16 cellular contexts compared by ENCODE assay signal in genomic region chr22:49322231-49322630, GRCh38.
"Had no signal": no experiment of that assay in that cellular context is flagged by ENCODE, and none has a peak within 500 bp of the region (broad histone marks: within the 10 kb centered on the region; RNA-seq: fewer than 3 reads in every experiment).

No MANE protein-coding gene starts in this region.

- H3K4me3 ChIP-seq: colonic mucosa, esophagus squamous epithelium, mucosa of descending colon, SJSA1 had no signal

- H3K9me3 ChIP-seq: colonic mucosa, mucosa of descending colon had no signal

- H3K36me3 Mint-ChIP-seq: activated naive CD8-positive, alpha-beta T cell treated with anti-CD3 and anti-CD28 coated beads, Interleukin-2, amount 10 ng/mL, durations not matched to agents 7 days and 5 days; brain had no signal

- DNase-seq: activated CD4-positive, alpha-beta T cell treated with anti-CD3 and anti-CD28 coated beads, Interleukin-2, amount 50 U/mL, for 1 hour; activated naive CD8-positive, alpha-beta T cell treated with anti-CD3 and anti-CD28 coated beads, Interleukin-2, amount 10 ng/mL, durations not matched to agents 7 days and 5 days; activated T-cell treated with anti-CD3 and anti-CD28 coated beads, Interleukin-2, amount 50 U/mL, for 72 hours; central memory CD4-positive, alpha-beta T cell; colonic mucosa; esophagus squamous epithelium; mucosa of descending colon; right cardiac atrium; small intestine; stimulated activated CD4-positive, alpha-beta T cell treated with anti-CD3 and anti-CD28 coated beads, Interleukin-4, amount 100 ng/mL, for 4 hours; stimulated activated naive CD4-positive, alpha-beta T cell treated with Interleukin-2 at 50 U/mL for 16 hours; trophoblast cell had no signal

- H3K36me3 ChIP-seq: colonic mucosa, esophagus squamous epithelium, SJSA1 had no signal

- H3K4me1 ChIP-seq: colonic mucosa, esophagus squamous epithelium, SJSA1 had no signal

- H3K27ac Mint-ChIP-seq: activated naive CD8-positive, alpha-beta T cell treated with anti-CD3 and anti-CD28 coated beads, Interleukin-2, amount 10 ng/mL, durations not matched to agents 7 days and 5 days; activated T-cell treated with anti-CD3 and anti-CD28 coated beads, Interleukin-2, amount 50 U/mL, for 72 hours; T-helper 2 cell treated with Interferon-gamma antibody and Interleukin-4, amounts not matched to agents 5 μg/mL and 100 μg/mL, for 36 hours had no signal

- ATAC-seq: activated T-cell treated with anti-CD3 and anti-CD28 coated beads, Interleukin-2, amount 50 U/mL, for 72 hours; mucosa of descending colon; naive thymus-derived CD8-positive, alpha-beta T cell; right cardiac atrium had no signal

- H3K4me3 Mint-ChIP-seq: activated naive CD8-positive, alpha-beta T cell treated with anti-CD3 and anti-CD28 coated beads, Interleukin-2, amount 10 ng/mL, durations not matched to agents 7 days and 5 days; activated T-cell treated with anti-CD3 and anti-CD28 coated beads, Interleukin-2, amount 50 U/mL, for 72 hours; naive thymus-derived CD8-positive, alpha-beta T cell; T-helper 2 cell treated with Interferon-gamma antibody and Interleukin-4, amounts not matched to agents 5 μg/mL and 100 μg/mL, for 36 hours had no signal

- H3K4me1 Mint-ChIP-seq: activated naive CD8-positive, alpha-beta T cell treated with anti-CD3 and anti-CD28 coated beads, Interleukin-2, amount 10 ng/mL, durations not matched to agents 7 days and 5 days; brain had no signal

- H3K9me3 Mint-ChIP-seq: activated naive CD8-positive, alpha-beta T cell treated with anti-CD3 and anti-CD28 coated beads, Interleukin-2, amount 10 ng/mL, durations not matched to agents 7 days and 5 days; T-helper 2 cell treated with Interferon-gamma antibody and Interleukin-4, amounts not matched to agents 5 μg/mL and 100 μg/mL, for 36 hours had no signal

- H3K27ac ChIP-seq: colonic mucosa, esophagus squamous epithelium, SJSA1 had no signal

- H3K27me3 ChIP-seq: colonic mucosa, SJSA1 had no signal
